Comparison of ENCODE assay signal across 15 cellular contexts in genomic region chr21:46064870-46065214, GRCh38. TPM values are rescaled to one million over a fixed set of nuclear protein-coding genes. Genes with fewer than 3 reads are reported as not detected.
DNase-seq lines count a peak whose midpoint lies in the region; ATAC-seq and TF ChIP-seq lines count a peak whose summit lies in the region.
"Had no signal": no experiment of that assay in that cellular context is flagged by ENCODE, and none has a peak within 500 bp of the region (broad histone marks: within the 10 kb centered on the region; RNA-seq: fewer than 3 reads in every experiment).

No MANE protein-coding gene starts in this region.

- intact Hi-C loops in breast epithelium (cut with DNase I; ENCODE audit: low total_unique reads) (loop anchor here (5.0 kb wide), 1 partner anchor 838 kb away; no protein-coding TSS in a partner anchor), MCF 10A (cut with micrococcal nuclease) (no loop called here), ovary (cut with DNase I) (no loop called here)

- peaks cover 0 to 4% of the 10 kb centered on the region in 2 donors for H3K27me3 ChIP-seq in breast epithelium
- H3K27me3 ChIP-seq in gastroesophageal sphincter, result no peaks in the 10 kb centered on the region
- H3K27me3 ChIP-seq in ovary, result no peaks in the 10 kb centered on the region
- H3K27me3 ChIP-seq: adrenal gland, thyroid gland had no signal

- H3K4me1 ChIP-seq in breast epithelium (peaks cover 0 to 5% of the 10 kb centered on the region in 2 donors), gastroesophageal sphincter (peaks cover 5 to 67% (median 34%) of the 10 kb centered on the region in 3 donors), ovary (ENCODE audit: insufficient read depth) (peaks cover 29% of the 10 kb centered on the region), urinary bladder (ENCODE audit: insufficient read depth) (peaks cover 1% of the 10 kb centered on the region)
- H3K4me1 ChIP-seq: adrenal gland had no signal

- no peak for TF ChIP-seq CTCF in breast epithelium (IDR thresholded peaks at IDR 0.05)
- TF ChIP-seq CTCF in MCF 10A (IDR thresholded peaks at IDR 0.05; ENCODE audit: unreplicated experiment), result no peak
- no peak for TF ChIP-seq CTCF in gastroesophageal sphincter (IDR thresholded peaks at IDR 0.05)
- no peak for TF ChIP-seq CTCF in ovary (IDR thresholded peaks at IDR 0.05)
- TF ChIP-seq CTCF in WTC11 (IDR thresholded peaks at IDR 0.05), result no peak

- H3K27ac ChIP-seq in breast epithelium, result peak overlapping the region; percentile 74 to 95
- peak overlapping the region; percentile 66 to 97 (median 86) for H3K27ac ChIP-seq in gastroesophageal sphincter
- peak overlapping the region; percentile 37 to 76 for H3K27ac ChIP-seq in ovary
- peak overlapping the region; percentile 61 for H3K27ac ChIP-seq in urinary bladder (ENCODE audit: low read depth)

- H3K27ac Mint-ChIP-seq in MCF 10A (ENCODE audit: low read depth, unreplicated experiment) (no peak overlapping the region), WTC11 (no peak overlapping the region)

- CTCF ChIA-PET in MCF 10A (lab: Yijun Ruan, JAX) (no interaction called here), WTC11 (lab: Charles Lee) (interaction anchor here (0.6 to 1.4 kb wide), 3 partner anchors 32 to 94 kb away, joined by 3 to 6 read pairs (median 4); no protein-coding TSS in a partner anchor)

- DNase-seq in breast epithelium (ENCODE audit: low spot score in 2 of 2) (peak in 1 of 2 donors; percentile 48), MCF 10A (ENCODE audit: unreplicated experiment) (no peak), ovary (peak in 3 of 5 donors; percentile 40 to 52 (median 45)), WTC11 (ENCODE audit: low spot score) (no peak), NCI-H526 treated with DMSO at 0.1 percent for 48 hours (lab: John Stamatoyannopoulos, UW) (no peak)
- DNase-seq: DMS153, glutamatergic neuron, NCI-H1048, NCI-H446, T1000 had no signal

- H3K4me3 ChIP-seq in breast epithelium (peak overlapping the region in 1 of 3 donors; percentile 40), gastroesophageal sphincter (no peak overlapping the region), ovary (no peak overlapping the region), urinary bladder (ENCODE audit: low read depth, low read length) (no peak overlapping the region)
- H3K4me3 ChIP-seq: adrenal gland, thyroid gland had no signal

- H3K36me3 ChIP-seq in breast epithelium (no peaks in the 10 kb centered on the region), gastroesophageal sphincter (no peaks in the 10 kb centered on the region), ovary (no peaks in the 10 kb centered on the region), urinary bladder (ENCODE audit: insufficient read depth) (no peaks in the 10 kb centered on the region)
- H3K36me3 ChIP-seq: adrenal gland, thyroid gland had no signal

- H3K4me3 Mint-ChIP-seq in MCF 10A (ENCODE audit: unreplicated experiment), result no peak overlapping the region
- H3K4me3 Mint-ChIP-seq in WTC11, result no peak overlapping the region

- no peaks in the 10 kb centered on the region for H3K36me3 Mint-ChIP-seq in MCF 10A (ENCODE audit: insufficient read depth, unreplicated experiment)
- H3K36me3 Mint-ChIP-seq in WTC11, result peaks cover 28% of the 10 kb centered on the region

- POLR2A ChIA-PET in MCF 10A (lab: Yijun Ruan, JAX), result no interaction called here
- POLR2A ChIA-PET in WTC11 (lab: Charles Lee), result no interaction called here

- no peak for TF ChIP-seq EP300 in gastroesophageal sphincter (IDR thresholded peaks at IDR 0.05)
- no peak for TF ChIP-seq EP300 in ovary (IDR thresholded peaks at IDR 0.05)

- WGBS in gastroesophageal sphincter (ENCODE audit: low coverage in 1 of 2), 2 donors, result 20 to 60% methylated on average over 1 of the region's 13 CpGs
- 23 to 54% (median 52%) methylated on average over 5 to 13 of the region's 13 CpGs for WGBS in ovary, 3 donors
- WGBS in urinary bladder, result 50% methylated on average over 13 of the region's 13 CpGs

- no TSS peak for BruUV-seq in MCF 10A (replicated peaks; lab: Mats Ljungman, UMichigan)

- ATAC-seq in gastroesophageal sphincter (no peak), WTC11 (no peak; the same call in 1 of the 2 replicates), HG02938 (IDR thresholded peaks at IDR 0.05; ENCODE audit: unreplicated experiment) (no peak)

- TF ChIP-seq POLR2A in breast epithelium (IDR thresholded peaks at IDR 0.05) (no peak), gastroesophageal sphincter (IDR thresholded peaks at IDR 0.05) (no peak), ovary (IDR thresholded peaks at IDR 0.05) (no peak)

- peaks cover 8% of the 10 kb centered on the region for H3K9me3 Mint-ChIP-seq in MCF 10A (ENCODE audit: unreplicated experiment)
- peaks cover 51% of the 10 kb centered on the region for H3K9me3 Mint-ChIP-seq in WTC11

- peaks cover 11% of the 10 kb centered on the region for H3K27me3 Mint-ChIP-seq in MCF 10A (ENCODE audit: insufficient read depth, unreplicated experiment)
- H3K27me3 Mint-ChIP-seq in WTC11 (ENCODE audit: low read depth), result peaks cover 10% of the 10 kb centered on the region

- H3K9me3 ChIP-seq in breast epithelium (peaks cover 0 to 4% of the 10 kb centered on the region in 2 donors), gastroesophageal sphincter (peaks cover 0 to 13% (median 0%) of the 10 kb centered on the region in 3 donors), ovary (no peaks in the 10 kb centered on the region)
- H3K9me3 ChIP-seq: adrenal gland, thyroid gland had no signal

- H3K4me1 Mint-ChIP-seq in MCF 10A (ENCODE audit: insufficient read depth, unreplicated experiment) (no peaks in the 10 kb centered on the region), WTC11 (peaks cover 23% of the 10 kb centered on the region)

TF ChIP-seq in WTC11, 78 proteins besides CTCF, POLR2A, EP300 and RAD21 (continues in another document):
- TF ChIP-seq ZNF423 (CRISPR knock-in tag; IDR thresholded peaks at IDR 0.05) (no peak), MXD4 (CRISPR knock-in tag; IDR thresholded peaks at IDR 0.05; ENCODE audit: borderline replicate concordance) (no peak), PREB (CRISPR knock-in tag; IDR thresholded peaks at IDR 0.05; ENCODE audit: borderline replicate concordance) (no peak), GRHL2 (CRISPR knock-in tag; IDR thresholded peaks at IDR 0.05; ENCODE audit: insufficient replicate concordance, severe bottlenecking) (no peak), MYBL2 (CRISPR knock-in tag; IDR thresholded peaks at IDR 0.05) (no peak), HMGA2 (CRISPR knock-in tag; IDR thresholded peaks at IDR 0.05) (no peak), SMAD4 (CRISPR knock-in tag; IDR thresholded peaks at IDR 0.05) (no peak), TP53 (CRISPR knock-in tag; IDR thresholded peaks at IDR 0.05) (no peak), RORB (CRISPR knock-in tag; IDR thresholded peaks at IDR 0.05) (no peak)
- TF ChIP-seq, protein P1, sequence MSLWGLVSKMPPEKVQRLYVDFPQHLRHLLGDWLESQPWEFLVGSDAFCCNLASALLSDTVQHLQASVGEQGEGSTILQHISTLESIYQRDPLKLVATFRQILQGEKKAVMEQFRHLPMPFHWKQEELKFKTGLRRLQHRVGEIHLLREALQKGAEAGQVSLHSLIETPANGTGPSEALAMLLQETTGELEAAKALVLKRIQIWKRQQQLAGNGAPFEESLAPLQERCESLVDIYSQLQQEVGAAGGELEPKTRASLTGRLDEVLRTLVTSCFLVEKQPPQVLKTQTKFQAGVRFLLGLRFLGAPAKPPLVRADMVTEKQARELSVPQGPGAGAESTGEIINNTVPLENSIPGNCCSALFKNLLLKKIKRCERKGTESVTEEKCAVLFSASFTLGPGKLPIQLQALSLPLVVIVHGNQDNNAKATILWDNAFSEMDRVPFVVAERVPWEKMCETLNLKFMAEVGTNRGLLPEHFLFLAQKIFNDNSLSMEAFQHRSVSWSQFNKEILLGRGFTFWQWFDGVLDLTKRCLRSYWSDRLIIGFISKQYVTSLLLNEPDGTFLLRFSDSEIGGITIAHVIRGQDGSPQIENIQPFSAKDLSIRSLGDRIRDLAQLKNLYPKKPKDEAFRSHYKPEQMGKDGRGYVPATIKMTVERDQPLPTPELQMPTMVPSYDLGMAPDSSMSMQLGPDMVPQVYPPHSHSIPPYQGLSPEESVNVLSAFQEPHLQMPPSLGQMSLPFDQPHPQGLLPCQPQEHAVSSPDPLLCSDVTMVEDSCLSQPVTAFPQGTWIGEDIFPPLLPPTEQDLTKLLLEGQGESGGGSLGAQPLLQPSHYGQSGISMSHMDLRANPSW (CRISPR knock-in tag; conservative IDR thresholded peaks at IDR 0.05; ENCODE audit: low read depth), result no peak

RNA-seq across cellular contexts. Expression of gene COL6A2, which starts 33.1 kb away (rescaled TPM):
- 1,000 to 10,000 TPM in 1 of 3 donors, 100 to 1,000 TPM in 2; 177 to 1,266 (median 418) TPM for total RNA-seq in breast epithelium
- 0.61 and 1.9 TPM in 2 replicates for total RNA-seq in MCF 10A (2022)
- total RNA-seq in gastroesophageal sphincter, result 1,000 to 10,000 TPM in 3 of 4 donors, 100 to 1,000 TPM in 1; 720 to 1,286 (median 1,215) TPM
- total RNA-seq in ovary, result 1,000 to 10,000 TPM in 1 of 7 donors, 100 to 1,000 TPM in 6; 222 to 1,092 (median 831) TPM
- polyA plus RNA-seq in ovary, result 100 to 1,000 TPM in 1 of 2 donors, 10 to 100 TPM in 1; 50.9 to 818 TPM
- total RNA-seq in urinary bladder, result 1,109 TPM
- polyA plus RNA-seq in urinary bladder, result 1,471 TPM
- total RNA-seq in WTC11 (2021), result 111 to 138 TPM (median 138 TPM) in 3 replicates

Comparison
In these comparisons a context has a peak if more than half of its experiments do, and no peak if none do; other contexts are left out.
1. RNA of gene COL6A2, which starts 33.1 kb away (total RNA-seq): 720 to 1,286 TPM in gastroesophageal sphincter, 1,109 TPM in urinary bladder (single experiment), 222 to 1,092 TPM in ovary, 177 to 1,266 TPM in breast epithelium and 111 to 138 TPM in WTC11; 0.61 to 1.9 TPM in MCF 10A; every median in the first group is over 10 times any median in the second.
2. DNase-seq: peak in ovary (3 of 5); none in MCF 10A (single experiment), WTC11 (single experiment) and NCI-H526 treated with DMSO at 0.1 percent for 48 hours (single experiment).
3. Peak in every context shown above with its lines, with median percentiles within 50 percentile points of each other: H3K27ac ChIP-seq.